Comparison of ENCODE assay signal across 8 cellular contexts in genomic region chr19:21568816-21569496, GRCh38.
DNase-seq lines count a peak whose midpoint lies in the region; ATAC-seq, FAIRE-seq and TF ChIP-seq lines count a peak whose summit lies in the region.

No MANE protein-coding gene starts in this region.

- TF ChIP-seq POLR2A in H1 (IDR thresholded peaks at IDR 0.05; ENCODE audit: control extremely low read depth in 1 of 2, low read depth in 2 of 2, low read length in 2 of 2): no peak

- TF ChIP-seq RAD21 in H1 (IDR thresholded peaks at IDR 0.05 in 1 of 2, conservative IDR thresholded peaks at IDR 0.05 in 1 of 2; ENCODE audit: low read depth in 2 of 2, low read length in 2 of 2): no peak

- no peak overlapping the region for H3K18ac ChIP-seq in H1 (ENCODE audit: extremely low read depth, low read length)

- H3K36me3 ChIP-seq in CD8-positive, alpha-beta memory T cell (ENCODE audit: insufficient read depth, low read length): no peaks in the 10 kb centered on the region
- H3K36me3 ChIP-seq in H1 (ENCODE audit: control insufficient read depth in 2 of 4, insufficient read depth in 4 of 4, low read length in 3 of 4): no peaks in the 10 kb centered on the region
- no peaks in the 10 kb centered on the region for H3K36me3 ChIP-seq in muscle layer of duodenum (ENCODE audit: control insufficient read depth in 1 of 2, insufficient read depth in 2 of 2, low read length in 2 of 2)

- H3K79me1 ChIP-seq in H1 (ENCODE audit: low read depth, low read length): no peaks in the 10 kb centered on the region

- H3K4me3 ChIP-seq in CD8-positive, alpha-beta memory T cell (ENCODE audit: low read length): peak overlapping the region; percentile 20
- H3K4me3 ChIP-seq in H1 (ENCODE audit: extremely low read depth in 1 of 4, insufficient read depth in 2 of 4, low read depth in 3 of 4, low read length in 4 of 4): no peak overlapping the region
- H3K4me3 ChIP-seq in muscle layer of duodenum (ENCODE audit: low read depth in 1 of 2, low read length in 2 of 2): peak overlapping the region; percentile 66 to 76

- H2BK120ac ChIP-seq in H1 (replicated peaks; ENCODE audit: low read depth, low read length): no peak overlapping the region

- CTCF ChIA-PET in CD8-positive, alpha-beta memory T cell (lab: Charles Lee): interaction anchor here (2.1 kb wide), 1 partner anchor 63 kb away, joined by 7 read pairs; the partner anchor contains the start of gene ZNF429
- CTCF ChIA-PET in H1 (lab: Charles Lee; ENCODE audit: partially characterized antibody): interaction anchor here (0.8 kb wide), 1 partner anchor 118 kb away, joined by 3 read pairs; no protein-coding TSS in a partner anchor

- H3K27ac ChIP-seq in CD8-positive, alpha-beta memory T cell (ENCODE audit: low read depth, low read length): peak overlapping the region; percentile 41
- H3K27ac ChIP-seq in H1 (ENCODE audit: low read depth, low read length) (no peak overlapping the region), muscle layer of duodenum (ENCODE audit: low read length) (peak overlapping the region; percentile 72)

- H2AFZ ChIP-seq in H1 (ENCODE audit: low read length): no peak overlapping the region

- H4K5ac ChIP-seq in H1 (ENCODE audit: insufficient read length, low read depth, low read length): no peak overlapping the region

- H3K4me1 ChIP-seq in CD8-positive, alpha-beta memory T cell (ENCODE audit: insufficient read depth, low read length): no peaks in the 10 kb centered on the region
- H3K4me1 ChIP-seq in H1 (replicated peaks in 1 of 4; ENCODE audit: control insufficient read depth in 3 of 4, insufficient read depth in 4 of 4, low read length in 3 of 4): no peaks in the 10 kb centered on the region
- H3K4me1 ChIP-seq in muscle layer of duodenum (ENCODE audit: control insufficient read depth in 1 of 2, insufficient read depth in 2 of 2, low read length in 2 of 2): no peaks in the 10 kb centered on the region

- TF ChIP-seq CTCF in H1 (IDR thresholded peaks at IDR 0.05; ENCODE audit: control extremely low read depth in 1 of 3, insufficient read depth in 1 of 3, low read depth in 1 of 3, low read length in 3 of 3): no peak

- peaks cover 17 to 28% (median 24%) of the 10 kb centered on the region in 3 donors for H3K4me1 Mint-ChIP-seq in CD8-positive, alpha-beta memory T cell

- H2AK5ac ChIP-seq in H1 (ENCODE audit: low read depth, low read length): no peak overlapping the region

- no peak overlapping the region for H2BK5ac ChIP-seq in H1 (ENCODE audit: low read depth, low read length)

- no peak overlapping the region for H4K91ac ChIP-seq in H1 (replicated peaks; ENCODE audit: insufficient read length, low read length)

- WGBS in H1 (ENCODE audit: extremely low coverage in 1 of 2, insufficient coverage in 1 of 2, insufficient read length in 1 of 2, insufficient replicate concordance in 2 of 2, low coverage in 1 of 2, low lambda C conversion rate in 2 of 2, missing lambda C conversion rate in 1 of 2), 2 experiments: 93% methylated on average over 18 of the region's 21 CpGs; no CpG with 5 or more reads in 1 of the 2 experiments

- H3K27me3 ChIP-seq in CD8-positive, alpha-beta memory T cell (ENCODE audit: insufficient read depth, low read length, poor library complexity, severe bottlenecking): no peaks in the 10 kb centered on the region
- H3K27me3 ChIP-seq in H1 (replicated peaks in 1 of 4; ENCODE audit: control insufficient read depth in 3 of 4, extremely low read depth in 1 of 4, insufficient read depth in 3 of 4, low read length in 3 of 4) (no peaks in the 10 kb centered on the region), muscle layer of duodenum (ENCODE audit: low read depth, low read length) (no peaks in the 10 kb centered on the region)

- no peaks in the 10 kb centered on the region for H3K9me3 ChIP-seq in CD8-positive, alpha-beta memory T cell (ENCODE audit: low read length)
- no peaks in the 10 kb centered on the region for H3K9me3 ChIP-seq in H1 (ENCODE audit: insufficient read depth in 2 of 2, low read depth in 1 of 2, low read length in 1 of 2)
- peaks cover 0 to 9% of the 10 kb centered on the region in 2 donors for H3K9me3 ChIP-seq in muscle layer of duodenum (ENCODE audit: control insufficient read depth in 1 of 2, low read length in 2 of 2)

- H3K79me2 ChIP-seq in H1 (ENCODE audit: control insufficient read depth in 1 of 2, insufficient read depth in 2 of 2, low read length in 2 of 2): no peaks in the 10 kb centered on the region

- peak overlapping the region; percentile 91 to 98 (median 93) for H3K4me3 Mint-ChIP-seq in CD8-positive, alpha-beta memory T cell

- H3K4me2 ChIP-seq in H1 (ENCODE audit: insufficient read depth in 1 of 2, low read depth in 2 of 2, low read length in 2 of 2): no peak overlapping the region

- peak; percentile 54 to 89 (median 80) for DNase-seq in CD8-positive, alpha-beta memory T cell
- DNase-seq in NCI-H1092 (lab: John Stamatoyannopoulos, UW): peak; percentile 77
- peak; percentile 39 to 72 for DNase-seq in activated CD8-positive, alpha-beta memory T cell treated with anti-CD3 and anti-CD28 coated beads for 1 hour (ENCODE audit: extremely low read depth in 1 of 2, low read depth in 1 of 2)
- no peak for DNase-seq in H1 (ENCODE audit: low read depth in 1 of 2, low spot score in 2 of 2)
- DNase-seq in stimulated activated CD8-positive, alpha-beta memory T cell treated with anti-CD3 and anti-CD28 coated beads, Interleukin-7, amount 100 ng/mL, for 24 hours (ENCODE audit: low read depth): peak; percentile 75

- H3K4ac ChIP-seq in H1 (replicated peaks; ENCODE audit: insufficient read length, low read depth, low read length): no peak overlapping the region

- peaks cover 0 to 28% (median 9%) of the 10 kb centered on the region in 3 donors for H3K36me3 Mint-ChIP-seq in CD8-positive, alpha-beta memory T cell

- H3K9me3 Mint-ChIP-seq in CD8-positive, alpha-beta memory T cell: peaks cover 0 to 76% (median 13%) of the 10 kb centered on the region in 5 donors

- ATAC-seq in HG03432 (IDR thresholded peaks at IDR 0.05; ENCODE audit: unreplicated experiment) (no peak), HG03097 (IDR thresholded peaks at IDR 0.05; ENCODE audit: low FRiP score, unreplicated experiment) (no peak)

- H4K20me1 ChIP-seq in H1 (replicated peaks in 1 of 2; ENCODE audit: control insufficient read depth in 1 of 2, insufficient read depth in 2 of 2, low read length in 2 of 2): no peaks in the 10 kb centered on the region

- no peak overlapping the region for H3K23ac ChIP-seq in H1 (ENCODE audit: insufficient read length)

- FAIRE-seq in H1 (lab: Jason Lieb, UNC): no peak

- no peak overlapping the region for H3K14ac ChIP-seq in H1 (ENCODE audit: insufficient read length)

- no peaks in the 10 kb centered on the region for H3K23me2 ChIP-seq in H1 (ENCODE audit: low read depth, low read length)

- no peak overlapping the region for H3K9ac ChIP-seq in H1 (replicated peaks in 1 of 4; ENCODE audit: extremely low read depth in 1 of 4, low read depth in 3 of 4, low read length in 3 of 4)

- POLR2A ChIA-PET in CD8-positive, alpha-beta memory T cell (lab: Charles Lee): interaction anchor here (0.9 to 1.5 kb wide), 4 partner anchors 11 to 483 kb away, joined by 3 to 17 read pairs (median 4); partner anchors contain the start of genes ZNF257 and ZNF429
- POLR2A ChIA-PET in H1 (lab: Charles Lee; ENCODE audit: partially characterized antibody): interaction anchor here (0.8 kb wide), 1 partner anchor 267 kb away, joined by 3 read pairs; the partner anchor contains the start of gene ZNF43

- no peak overlapping the region for H2BK20ac ChIP-seq in H1 (ENCODE audit: low read length)

- TF ChIP-seq EP300 in H1 (IDR thresholded peaks at IDR 0.05; ENCODE audit: borderline replicate concordance in 1 of 2, low read depth in 2 of 2, low read length in 2 of 2): no peak

- no peak overlapping the region for H2BK15ac ChIP-seq in H1 (ENCODE audit: low read length)

- no peak overlapping the region for H2BK12ac ChIP-seq in H1 (ENCODE audit: low read depth, low read length)

- peak overlapping the region; percentile 87 to 99 (median 96) for H3K27ac Mint-ChIP-seq in CD8-positive, alpha-beta memory T cell

- peaks cover 0 to 6% of the 10 kb centered on the region in 2 donors for H3K27me3 Mint-ChIP-seq in CD8-positive, alpha-beta memory T cell

- H4K8ac ChIP-seq in H1 (ENCODE audit: extremely low read depth, insufficient read depth, low read length): no peak overlapping the region

- no peak overlapping the region for H3K56ac ChIP-seq in H1 (replicated peaks; ENCODE audit: insufficient read length, low read depth, low read length)

TF ChIP-seq in H1, 55 proteins besides CTCF, POLR2A, EP300 and RAD21:
- TF ChIP-seq SP1 (IDR thresholded peaks at IDR 0.05; ENCODE audit: low read depth, low read length) (peak; percentile 50; the same call in 1 of the 2 replicates), POLR2AphosphoS5 (IDR thresholded peaks at IDR 0.05; ENCODE audit: low read depth, low read length) (no peak)

Comparison
In these comparisons a context has a peak if more than half of its experiments do, and no peak if none do; other contexts are left out.
1. DNase-seq: peak in CD8-positive, alpha-beta memory T cell (5 of 5), NCI-H1092 (single experiment), activated CD8-positive, alpha-beta memory T cell treated with anti-CD3 and anti-CD28 coated beads for 1 hour (2 of 2) and stimulated activated CD8-positive, alpha-beta memory T cell treated with anti-CD3 and anti-CD28 coated beads, Interleukin-7, amount 100 ng/mL, for 24 hours (single experiment); none in H1 (0 of 2).
2. H3K4me3 ChIP-seq: peak in CD8-positive, alpha-beta memory T cell (single experiment) and muscle layer of duodenum (2 of 2); none in H1 (0 of 4).